In the genomic region with DNA sequence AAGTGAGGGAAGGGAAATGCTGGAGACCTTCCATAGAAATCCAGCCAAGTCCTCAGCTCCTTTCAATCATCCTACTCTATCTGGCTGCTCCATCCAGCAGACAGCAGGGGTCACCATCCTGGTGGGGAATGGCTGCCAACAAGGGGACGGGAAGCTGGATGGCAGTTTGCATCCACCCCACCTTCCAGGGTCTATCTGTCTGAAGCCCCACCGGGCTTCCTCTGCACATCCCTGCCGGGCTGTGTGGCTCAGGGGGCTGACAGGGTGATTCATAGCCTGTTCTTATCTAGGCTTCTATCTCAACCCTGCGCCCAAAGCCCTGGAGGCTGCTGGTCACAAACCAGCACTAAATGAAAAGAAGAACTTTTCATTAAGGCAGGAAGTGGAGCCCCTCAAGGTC, we compare ENCODE assay signal across 8 cellular contexts. TPM values are rescaled to one million over a fixed set of nuclear protein-coding genes. Genes with fewer than 3 reads are reported as not detected.
DNase-seq lines count a peak whose midpoint lies in the region; ATAC-seq and TF ChIP-seq lines count a peak whose summit lies in the region.

No MANE protein-coding gene starts in this region.

- H3K27ac Mint-ChIP-seq in activated CD8-positive, alpha-beta T cell treated with anti-CD3 and anti-CD28 coated beads for 36 hours: peak overlapping the region; percentile 73

- no peaks in the 10 kb centered on the region for H3K36me3 Mint-ChIP-seq in activated CD8-positive, alpha-beta T cell treated with anti-CD3 and anti-CD28 coated beads for 36 hours (ENCODE audit: low read depth)

- peaks cover 9% of the 10 kb centered on the region for H3K27me3 Mint-ChIP-seq in activated CD8-positive, alpha-beta T cell treated with anti-CD3 and anti-CD28 coated beads for 36 hours

- no peak overlapping the region for H3K9ac ChIP-seq in rectal smooth muscle tissue (ENCODE audit: low read length)

- no peaks in the 10 kb centered on the region for H3K9me3 Mint-ChIP-seq in activated CD8-positive, alpha-beta T cell treated with anti-CD3 and anti-CD28 coated beads for 36 hours

- peaks cover 23% of the 10 kb centered on the region for H3K4me1 Mint-ChIP-seq in activated CD8-positive, alpha-beta T cell treated with anti-CD3 and anti-CD28 coated beads for 36 hours (ENCODE audit: low read depth)

- H3K4me1 ChIP-seq in rectal smooth muscle tissue (ENCODE audit: control insufficient read depth, insufficient read depth, low read length): peaks cover 2% of the 10 kb centered on the region

- no peaks in the 10 kb centered on the region for H3K27me3 ChIP-seq in rectal smooth muscle tissue (ENCODE audit: control insufficient read depth, insufficient read depth, low read length)

- DNase-seq in activated effector memory CD4-positive, alpha-beta T cell treated with anti-CD3 and anti-CD28 coated beads, Interleukin-2, amount 50 U/mL, for 16 hours: peak; percentile 69
- DNase-seq in activated effector memory CD4-positive, alpha-beta T cell treated with Interleukin-2 at 50 U/mL for 16 hours: no peak
- peak; percentile 64 for DNase-seq in activated CD8-positive, alpha-beta T cell treated with anti-CD3 and anti-CD28 coated beads for 36 hours
- DNase-seq in foreskin fibroblast (peak in 1 of 2 donors; percentile 30), mucosa of gallbladder (ENCODE audit: low spot score) (no peak)

- POLR2A ChIA-PET in activated CD8-positive, alpha-beta T cell treated with anti-CD3 and anti-CD28 coated beads for 36 hours (lab: Charles Lee): interaction anchor here (0.6 to 1.1 kb wide), 6 partner anchors 14 to 162 kb away, joined by 3 to 4 read pairs (median 3); no protein-coding TSS in a partner anchor

- H3K36me3 ChIP-seq in rectal smooth muscle tissue (ENCODE audit: control insufficient read depth, insufficient read depth, low read length): no peaks in the 10 kb centered on the region

- no peak overlapping the region for H3K27ac ChIP-seq in rectal smooth muscle tissue (ENCODE audit: low read depth, low read length)

- peak overlapping the region; percentile 80 for H3K4me3 Mint-ChIP-seq in activated CD8-positive, alpha-beta T cell treated with anti-CD3 and anti-CD28 coated beads for 36 hours

- intact Hi-C loops in activated CD8-positive, alpha-beta T cell treated with anti-CD3 and anti-CD28 coated beads for 36 hours (cut with micrococcal nuclease): loop anchor here (10.0 kb wide), 1 partner anchor 215 kb away; no protein-coding TSS in a partner anchor

- TF ChIP-seq CTCF in activated CD8-positive, alpha-beta T cell treated with anti-CD3 and anti-CD28 coated beads for 36 hours (IDR thresholded peaks at IDR 0.05): no peak
- peak; percentile 34 for TF ChIP-seq CTCF in foreskin fibroblast (IDR thresholded peaks at IDR 0.05; ENCODE audit: low read depth, low read length)

- peak overlapping the region; percentile 56 to 69 for H3K4me3 ChIP-seq in foreskin fibroblast (ENCODE audit: low read depth in 1 of 2, low read length in 2 of 2)
- peak overlapping the region; percentile 86 for H3K4me3 ChIP-seq in rectal smooth muscle tissue (ENCODE audit: low read length)

- CTCF ChIA-PET in activated CD8-positive, alpha-beta T cell treated with anti-CD3 and anti-CD28 coated beads for 36 hours (lab: Charles Lee): interaction anchor here (0.6 to 1.9 kb wide), 7 partner anchors 13 to 710 kb away, joined by 3 to 13 read pairs (median 4); no protein-coding TSS in a partner anchor

- peak; percentile 66 for ATAC-seq in activated CD8-positive, alpha-beta T cell treated with anti-CD3 and anti-CD28 coated beads for 36 hours
- ATAC-seq in esophagus mucosa (no peak), GM19452 (IDR thresholded peaks at IDR 0.05; ENCODE audit: unreplicated experiment) (no peak)

RNA-seq across cellular contexts. Expression of a gene that starts 1.1 kb away (rescaled TPM):
- total RNA-seq in activated CD8-positive, alpha-beta T cell treated with anti-CD3 and anti-CD28 coated beads for 36 hours: 10 to 100 TPM in 1 of 2 experiments, 1 to 10 TPM in 1; 9.5 to 11.2 TPM
- total RNA-seq in mucosa of gallbladder (39.0 TPM), esophagus mucosa (4.9 TPM)

RNA-seq across cellular contexts. Expression of a gene that starts 45.3 kb away (rescaled TPM):
- not detected for total RNA-seq in activated CD8-positive, alpha-beta T cell treated with anti-CD3 and anti-CD28 coated beads for 36 hours
- total RNA-seq in mucosa of gallbladder (not detected), esophagus mucosa (not detected)

Comparison
In these comparisons a context has a peak if more than half of its experiments do, and no peak if none do; other contexts are left out.
1. DNase-seq: peak in activated effector memory CD4-positive, alpha-beta T cell treated with anti-CD3 and anti-CD28 coated beads, Interleukin-2, amount 50 U/mL, for 16 hours (single experiment) and activated CD8-positive, alpha-beta T cell treated with anti-CD3 and anti-CD28 coated beads for 36 hours (single experiment); none in activated effector memory CD4-positive, alpha-beta T cell treated with Interleukin-2 at 50 U/mL for 16 hours (single experiment) and mucosa of gallbladder (single experiment).